27 cellular contexts compared by ENCODE assay signal in genomic region chr4:174505012-174505411, GRCh38. TPM values are rescaled to one million over a fixed set of nuclear protein-coding genes. Genes with fewer than 3 reads are reported as not detected.
"Had no signal": no experiment of that assay in that cellular context is flagged by ENCODE, and none has a peak within 500 bp of the region (broad histone marks: within the 10 kb centered on the region; RNA-seq: fewer than 3 reads in every experiment).

No MANE protein-coding gene starts in this region.

- FAIRE-seq: endothelial cell of umbilical vein, islet of Langerhans had no signal

- H2AFZ ChIP-seq: hepatocyte had no signal

- H3K4me2 ChIP-seq: hepatocyte had no signal

- H3K27me3 ChIP-seq: esophagus muscularis mucosa, foreskin keratinocyte, gastroesophageal sphincter, heart left ventricle, hepatocyte, transverse colon, upper lobe of right lung, vagina had no signal

- ATAC-seq: foreskin keratinocyte; gastroesophageal sphincter; heart left ventricle; left colon; mucosa of descending colon; naive thymus-derived CD8-positive, alpha-beta T cell; right cardiac atrium; stimulated activated naive B cell treated with anti-CD40 and anti-IgM and Interleukin-4, amounts not matched to agents 10 μg/mL and 1 μg/mL and 100 μg/mL, for 72 hours; upper lobe of right lung had no signal

- H3K9me3 ChIP-seq: esophagus muscularis mucosa, gastroesophageal sphincter, heart left ventricle, mucosa of descending colon, prostate gland, transverse colon, upper lobe of right lung, vagina had no signal

- H3K27ac ChIP-seq: coronary artery, esophagus muscularis mucosa, foreskin keratinocyte, gastroesophageal sphincter, heart left ventricle, hepatocyte, prostate gland, skin epidermis, upper lobe of right lung, vagina had no signal

- H3K79me2 ChIP-seq: hepatocyte had no signal

- H3K36me3 ChIP-seq: heart left ventricle, prostate gland, upper lobe of right lung, vagina had no signal

- H3K4me3 ChIP-seq: coronary artery, esophagus muscularis mucosa, gastroesophageal sphincter, heart left ventricle, hepatocyte, mucosa of descending colon, prostate gland, skin epidermis, transverse colon, upper lobe of right lung, vagina had no signal

- H3K4me1 ChIP-seq: heart left ventricle, prostate gland, upper lobe of right lung had no signal

- DNase-seq: dermis blood vessel endothelial cell; effector memory CD4-positive, alpha-beta T cell; foreskin keratinocyte; heart left ventricle; left colon; mesenchymal stem cell; mucosa of descending colon; naive thymus-derived CD8-positive, alpha-beta T cell; nephron progenitor cell; nucleus accumbens; right cardiac atrium; stimulated activated CD4-positive, alpha-beta T cell treated with anti-CD3 and anti-CD28 coated beads, Interleukin-15, amount 100 ng/mL, for 24 hours; stimulated activated CD4-positive, alpha-beta T cell treated with anti-CD3 and anti-CD28 coated beads, Interleukin-2, amount 100 ng/mL, for 48 hours; stimulated activated naive B cell treated with anti-CD40 and anti-IgM and Interleukin-4, amounts not matched to agents 10 μg/mL and 1 μg/mL and 100 μg/mL, for 72 hours; transverse colon; upper lobe of right lung had no signal

RNA-seq across cellular contexts. Expression of gene HPGD, which starts 17.3 kb away (rescaled TPM):
- total RNA-seq: endothelial cell of umbilical vein, lung microvascular endothelial cell, osteocyte had no signal
- polyA plus RNA-seq: endothelial cell of umbilical vein had no signal
